ENCODE assay signal across 20 cellular contexts in genomic region chr12:105348561-105348960, GRCh38.
"Had no signal": no experiment of that assay in that cellular context is flagged by ENCODE, and none has a peak within 500 bp of the region (broad histone marks: within the 10 kb centered on the region; RNA-seq: fewer than 3 reads in every experiment).

No MANE protein-coding gene starts in this region.

- H3K27ac Mint-ChIP-seq: activated CD4-positive, alpha-beta memory T cell treated with anti-CD3 and anti-CD28 coated beads for 36 hours; activated naive CD4-positive, alpha-beta T cell treated with anti-CD3 and anti-CD28 coated beads, Interleukin-2, amount 10 ng/mL, durations not matched to agents 7 days and 5 days; dendritic cell treated with granulocyte-macrophage colony-stimulating factor and Interleukin-4, amounts not matched to agents 40 ng/mL and 50 ng/mL, for 4 days had no signal

- H3K27me3 ChIP-seq: gastroesophageal sphincter had no signal

- H3K9me3 ChIP-seq: gastroesophageal sphincter, prostate gland had no signal

- H3K4me1 ChIP-seq: gastroesophageal sphincter had no signal

- H3K9me3 Mint-ChIP-seq: activated CD4-positive, alpha-beta memory T cell treated with anti-CD3 and anti-CD28 coated beads for 36 hours; activated naive CD4-positive, alpha-beta T cell treated with anti-CD3 and anti-CD28 coated beads, Interleukin-2, amount 10 ng/mL, durations not matched to agents 7 days and 5 days; dendritic cell treated with granulocyte-macrophage colony-stimulating factor and Interleukin-4, amounts not matched to agents 40 ng/mL and 50 ng/mL, for 4 days had no signal

- H3K4me3 Mint-ChIP-seq: activated CD4-positive, alpha-beta memory T cell treated with anti-CD3 and anti-CD28 coated beads for 36 hours; activated CD8-positive, alpha-beta memory T cell treated with anti-CD3 and anti-CD28 coated beads, Interleukin-2, amount 10 ng/mL, durations not matched to agents 7 days and 5 days; activated naive CD4-positive, alpha-beta T cell treated with anti-CD3 and anti-CD28 coated beads, Interleukin-2, amount 10 ng/mL, durations not matched to agents 7 days and 5 days; dendritic cell treated with granulocyte-macrophage colony-stimulating factor and Interleukin-4, amounts not matched to agents 40 ng/mL and 50 ng/mL, for 4 days had no signal

- ATAC-seq: activated CD8-positive, alpha-beta memory T cell treated with anti-CD3 and anti-CD28 coated beads, Interleukin-2, amount 10 ng/mL, durations not matched to agents 7 days and 5 days; gastroesophageal sphincter; left colon; right cardiac atrium had no signal

- H3K27me3 Mint-ChIP-seq: activated CD4-positive, alpha-beta memory T cell treated with anti-CD3 and anti-CD28 coated beads for 36 hours; activated CD8-positive, alpha-beta memory T cell treated with anti-CD3 and anti-CD28 coated beads, Interleukin-2, amount 10 ng/mL, durations not matched to agents 7 days and 5 days; activated naive CD4-positive, alpha-beta T cell treated with anti-CD3 and anti-CD28 coated beads, Interleukin-2, amount 10 ng/mL, durations not matched to agents 7 days and 5 days; dendritic cell treated with granulocyte-macrophage colony-stimulating factor and Interleukin-4, amounts not matched to agents 40 ng/mL and 50 ng/mL, for 4 days had no signal

- H3K27ac ChIP-seq: gastroesophageal sphincter, prostate gland, skin epidermis, WERI-Rb-1 had no signal

- DNase-seq: activated CD4-positive, alpha-beta memory T cell treated with anti-CD3 and anti-CD28 coated beads for 36 hours; activated CD8-positive, alpha-beta memory T cell treated with anti-CD3 and anti-CD28 coated beads, Interleukin-2, amount 10 ng/mL, durations not matched to agents 7 days and 5 days; activated naive CD4-positive, alpha-beta T cell treated with anti-CD3 and anti-CD28 coated beads, Interleukin-2, amount 10 ng/mL, durations not matched to agents 7 days and 5 days; activated T-cell treated with anti-CD3 and anti-CD28 coated beads, Interleukin-2, amount 50 U/mL, for 1 hour; cerebellar nuclear complex; left colon; midbrain; nucleus accumbens; right cardiac atrium; stimulated activated CD4-positive, alpha-beta T cell treated with anti-CD3 and anti-CD28 coated beads, Interleukin-15, amount 100 ng/mL, for 24 hours; stimulated activated CD4-positive, alpha-beta T cell treated with anti-CD3 and anti-CD28 coated beads, Interleukin-4, amount 100 ng/mL, for 24 hours; stimulated activated naive CD4-positive, alpha-beta T cell treated with Interleukin-2 at 50 U/mL for 16 hours; substantia nigra; T-helper 1 cell; WERI-Rb-1 had no signal

- H3K36me3 ChIP-seq: gastroesophageal sphincter, prostate gland, WERI-Rb-1 had no signal

- H3K4me3 ChIP-seq: gastroesophageal sphincter, lung, prostate gland, skin epidermis had no signal
